In the genomic region with DNA sequence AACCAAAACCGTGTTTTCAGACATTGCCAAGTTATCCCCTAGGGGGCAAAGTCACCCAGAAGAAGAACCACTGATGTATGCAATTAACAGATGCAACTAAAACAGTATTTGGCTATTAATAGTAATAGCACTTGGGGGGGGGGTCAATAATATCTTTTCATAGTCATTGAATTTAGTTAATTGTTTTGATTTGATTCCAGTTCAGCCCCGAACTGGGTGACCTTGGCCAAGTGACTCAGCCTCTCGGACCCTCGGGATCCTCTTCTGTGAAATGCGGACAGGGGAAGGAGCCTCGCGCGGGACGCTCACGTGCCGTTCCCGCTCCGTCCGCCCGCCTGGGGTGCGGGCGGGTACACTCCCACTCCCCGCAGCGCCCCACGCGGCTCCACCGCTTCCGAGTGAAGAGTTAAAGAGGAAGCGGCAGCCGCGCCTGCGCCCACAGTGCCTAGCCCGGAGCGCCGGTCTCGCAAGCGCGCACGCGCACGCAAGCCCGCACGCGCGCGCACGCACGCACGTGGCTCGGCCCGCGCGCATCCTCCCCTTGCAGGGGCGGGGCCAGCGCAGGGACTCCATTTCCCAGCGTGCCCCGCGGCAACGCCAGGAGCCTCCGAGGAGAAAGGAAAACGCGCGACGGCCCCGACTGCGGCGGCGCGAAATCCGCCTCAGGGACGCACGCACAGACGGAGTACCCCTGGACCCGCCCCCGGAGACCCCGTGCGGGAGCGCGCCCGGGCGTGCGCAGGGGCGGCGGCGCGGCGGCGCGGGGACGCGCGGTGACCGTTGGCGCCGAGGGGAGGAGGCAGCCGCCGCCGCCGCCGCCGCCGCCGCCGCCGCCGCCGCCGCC, we compare ENCODE assay signal across 8 cellular contexts. TPM values are rescaled to one million over a fixed set of nuclear protein-coding genes. Genes with fewer than 3 reads are reported as not detected.
DNase-seq lines count a peak whose midpoint lies in the region; ATAC-seq, FAIRE-seq and TF ChIP-seq lines count a peak whose summit lies in the region.

DAZAP1 (plus strand) TSS at position 769 of the 844 bp plus-strand sequence. CDS start 188 bp downstream, outside the sequence.

- H3K27me3 Mint-ChIP-seq in T-helper 1 cell treated with Interleukin-12 subunit alpha and Interleukin-12 subunit beta and Interleukin-4 antibody, amounts not matched to agents 30 μg/mL and 1 μg/mL, for 36 hours (ENCODE audit: low read depth) = peaks cover 5% of the 10 kb centered on the region

- in situ Hi-C loops in GM13976 (cut with MboI; ENCODE audit: low sequenced_read_pairs, unreplicated experiment) = no loop called here

- no peaks in the 10 kb centered on the region for H3K9me3 Mint-ChIP-seq in T-helper 1 cell treated with Interleukin-12 subunit alpha and Interleukin-12 subunit beta and Interleukin-4 antibody, amounts not matched to agents 30 μg/mL and 1 μg/mL, for 36 hours

- H3K4me1 Mint-ChIP-seq in T-helper 1 cell treated with Interleukin-12 subunit alpha and Interleukin-12 subunit beta and Interleukin-4 antibody, amounts not matched to agents 30 μg/mL and 1 μg/mL, for 36 hours (ENCODE audit: low read depth) = peaks cover 33% of the 10 kb centered on the region

- no peaks in the 10 kb centered on the region for H3K27me3 ChIP-seq in psoas muscle (ENCODE audit: insufficient read depth in 3 of 3, low read length in 2 of 3)

- no peak for FAIRE-seq in urothelium cell line (lab: Jason Lieb, UNC)

- peaks cover 37% of the 10 kb centered on the region for H3K4me1 ChIP-seq in psoas muscle

- peak within 1 kb of the TSS; percentile 95 for H3K27ac ChIP-seq in psoas muscle

- DNase-seq in GM13976 (ENCODE audit: low spot score) = peak; percentile 98
- peak; percentile 87 for DNase-seq in NCI-H1694 (lab: John Stamatoyannopoulos, UW)
- peak; percentile 81 to 100 (median 95) for DNase-seq in amygdala (lab: John Stamatoyannopoulos, UW)
- peak; percentile 100 for DNase-seq in left ventricle myocardium superior
- DNase-seq in psoas muscle = peak; percentile 100
- DNase-seq in urothelium cell line (ENCODE audit: low spot score) = peak; percentile 95

- WGBS in psoas muscle, 3 donors = 0 to 1% (median 1%) methylated on average over 43 to 97 of the region's 103 CpGs

- TF ChIP-seq CTCF in GM13976 (IDR thresholded peaks at IDR 0.05; ENCODE audit: borderline replicate concordance, control extremely low read depth, extremely low read depth, insufficient read depth, missing control alignments) (peak; percentile 36), psoas muscle (IDR thresholded peaks at IDR 0.05) (peak; percentile 29)

- intact Hi-C loops in left ventricle myocardium superior (cut with micrococcal nuclease) = no loop called here
- intact Hi-C loops in psoas muscle (cut with DNase I) = loop anchor here in 1 of 2 donors (10.0 kb wide), 1 partner anchor 832 kb away; the partner anchor contains the start of gene BSG

- H3K36me3 ChIP-seq in psoas muscle (ENCODE audit: insufficient read depth in 1 of 2, low read depth in 1 of 2) = peaks cover 0 to 5% of the 10 kb centered on the region in 2 donors

- H3K4me3 Mint-ChIP-seq in T-helper 1 cell treated with Interleukin-12 subunit alpha and Interleukin-12 subunit beta and Interleukin-4 antibody, amounts not matched to agents 30 μg/mL and 1 μg/mL, for 36 hours = peak within 1 kb of the TSS; percentile 69

- ATAC-seq in HG02884 (IDR thresholded peaks at IDR 0.05; ENCODE audit: unreplicated experiment) (peak; percentile 61), left ventricle myocardium superior (peak; percentile 89), psoas muscle (peak; percentile 84 to 92 (median 88))

- H3K4me3 ChIP-seq in psoas muscle = peak within 1 kb of the TSS; percentile 97

- peaks cover 13% of the 10 kb centered on the region for H3K36me3 Mint-ChIP-seq in T-helper 1 cell treated with Interleukin-12 subunit alpha and Interleukin-12 subunit beta and Interleukin-4 antibody, amounts not matched to agents 30 μg/mL and 1 μg/mL, for 36 hours (ENCODE audit: low read depth)

- peak within 1 kb of the TSS; percentile 77 for H3K27ac Mint-ChIP-seq in T-helper 1 cell treated with Interleukin-12 subunit alpha and Interleukin-12 subunit beta and Interleukin-4 antibody, amounts not matched to agents 30 μg/mL and 1 μg/mL, for 36 hours

- no peaks in the 10 kb centered on the region for H3K9me3 ChIP-seq in psoas muscle

RNA-seq across cellular contexts. Expression of gene DAZAP1, which starts in this region (rescaled TPM):
- total RNA-seq in left ventricle myocardium superior (96.7 TPM), psoas muscle (100 to 1,000 TPM in 1 of 4 donors, 10 to 100 TPM in 3; 59.9 to 122 (median 86.9) TPM)
- polyA plus RNA-seq in psoas muscle = 100 to 1,000 TPM in 1 of 3 donors, 10 to 100 TPM in 2; 68.9 to 103 (median 94.1) TPM

Comparison
In these comparisons a context has a peak if more than half of its experiments do, and no peak if none do; other contexts are left out.
1. Peak in every context shown above with its lines: DNase-seq, ATAC-seq, H3K4me3 ChIP-seq and H3K27ac ChIP-seq.